ENCODE assay signal across 14 cellular contexts in the genomic region with DNA sequence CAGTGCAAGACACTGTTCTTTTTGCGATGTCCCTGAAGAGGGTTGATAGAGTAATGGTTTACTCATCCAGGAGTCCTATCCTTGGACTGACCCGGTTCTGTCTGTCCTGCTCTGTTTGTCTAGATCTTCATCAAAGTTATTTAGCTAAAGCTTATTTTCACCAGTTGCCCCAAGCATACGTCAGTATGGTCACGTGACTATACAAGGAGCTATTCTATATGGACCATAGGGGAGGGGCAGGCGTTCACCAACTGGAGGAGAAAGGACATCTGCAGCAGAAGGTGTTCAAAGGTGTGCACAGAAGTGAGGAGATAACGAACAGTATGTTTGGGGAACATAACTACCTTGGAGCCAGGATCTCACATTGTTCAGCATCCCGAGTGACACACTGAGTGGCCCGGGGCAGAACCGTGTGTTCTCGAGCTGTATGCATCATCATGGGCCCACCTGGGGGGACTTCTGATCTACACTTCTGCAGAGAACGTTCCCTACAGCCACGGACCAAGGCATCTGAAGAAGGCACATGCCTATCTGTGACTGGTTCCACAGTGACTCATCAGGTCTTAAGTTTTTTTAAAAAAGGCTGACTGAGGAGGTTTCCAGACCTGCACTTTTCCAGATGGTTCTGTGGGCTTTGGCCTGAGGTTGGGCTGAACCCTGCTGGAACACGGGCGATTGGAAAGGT.
DNase-seq lines count a peak whose midpoint lies in the region; ATAC-seq, FAIRE-seq and TF ChIP-seq lines count a peak whose summit lies in the region.
"Had no signal": no experiment of that assay in that cellular context is flagged by ENCODE, and none has a peak within 500 bp of the region (broad histone marks: within the 10 kb centered on the region; RNA-seq: fewer than 3 reads in every experiment).

No MANE protein-coding gene starts in this region.

- H3K9me3 ChIP-seq in sigmoid colon: no peaks in the 10 kb centered on the region
- no peaks in the 10 kb centered on the region for H3K9me3 ChIP-seq in body of pancreas
- H3K9me3 ChIP-seq: BLaER1 had no signal

- H3K9me3 Mint-ChIP-seq in activated naive CD8-positive, alpha-beta T cell (ENCODE audit: low read depth): no peaks in the 10 kb centered on the region
- H3K9me3 Mint-ChIP-seq in activated naive CD8-positive, alpha-beta T cell treated with anti-CD3 and anti-CD28 coated beads, Interleukin-2, amount 50 U/mL, for 24 hours: no peaks in the 10 kb centered on the region
- no peaks in the 10 kb centered on the region for H3K9me3 Mint-ChIP-seq in stimulated activated naive CD8-positive, alpha-beta T cell treated with anti-CD3 and anti-CD28 coated beads, Interleukin-15, amount 100 ng/mL, for 72 hours

- no peaks in the 10 kb centered on the region for H3K27me3 ChIP-seq in sigmoid colon
- no peaks in the 10 kb centered on the region for H3K27me3 ChIP-seq in body of pancreas
- H3K27me3 ChIP-seq: BLaER1, cardiac muscle cell had no signal

- peaks cover 0 to 10% (median 5%) of the 10 kb centered on the region in 4 donors for H3K4me1 ChIP-seq in sigmoid colon
- H3K4me1 ChIP-seq in body of pancreas: no peaks in the 10 kb centered on the region

- peak overlapping the region; percentile 68 for H3K27ac Mint-ChIP-seq in activated naive CD8-positive, alpha-beta T cell
- H3K27ac Mint-ChIP-seq in activated naive CD8-positive, alpha-beta T cell treated with anti-CD3 and anti-CD28 coated beads, Interleukin-2, amount 50 U/mL, for 24 hours: no peak overlapping the region
- H3K27ac Mint-ChIP-seq in stimulated activated naive CD8-positive, alpha-beta T cell treated with anti-CD3 and anti-CD28 coated beads, Interleukin-15, amount 100 ng/mL, for 72 hours: no peak overlapping the region

- WGBS in sigmoid colon, 2 donors: 86 to 87% methylated on average over 14 of the region's 14 CpGs
- 75 to 78% methylated on average over 11 to 14 of the region's 14 CpGs for WGBS in body of pancreas, 2 donors

- peaks cover 32% of the 10 kb centered on the region for H3K4me1 Mint-ChIP-seq in activated naive CD8-positive, alpha-beta T cell (ENCODE audit: low read depth)
- peaks cover 47% of the 10 kb centered on the region for H3K4me1 Mint-ChIP-seq in activated naive CD8-positive, alpha-beta T cell treated with anti-CD3 and anti-CD28 coated beads, Interleukin-2, amount 50 U/mL, for 24 hours
- peaks cover 35% of the 10 kb centered on the region for H3K4me1 Mint-ChIP-seq in stimulated activated naive CD8-positive, alpha-beta T cell treated with anti-CD3 and anti-CD28 coated beads, Interleukin-15, amount 100 ng/mL, for 72 hours

- DNase-seq in activated naive CD8-positive, alpha-beta T cell treated with anti-CD3 and anti-CD28 coated beads, Interleukin-2, amount 50 U/mL, for 24 hours: no peak
- DNase-seq in RCC 7860 (ENCODE audit: low spot score) (peak; percentile 60), epidermal melanocyte (ENCODE audit: insufficient read length, low spot score) (peak; percentile 51), sigmoid colon (peak; percentile 12), body of pancreas (no peak), NCI-H748 (lab: John Stamatoyannopoulos, UW; ENCODE audit: unreplicated experiment) (no peak)
- no peak for DNase-seq in stimulated activated naive CD8-positive, alpha-beta T cell treated with anti-CD3 and anti-CD28 coated beads, Interleukin-15, amount 100 ng/mL, for 72 hours
- DNase-seq: head of caudate nucleus, NCI-H1694 treated with DMSO at 0.1 percent for 48 hours, Right ventricle myocardium superior had no signal

- TF ChIP-seq CTCF in sigmoid colon (IDR thresholded peaks at IDR 0.05) (no peak), body of pancreas (IDR thresholded peaks at IDR 0.05) (no peak)

- no peak for FAIRE-seq in RCC 7860 (lab: Jason Lieb, UNC)
- FAIRE-seq: GM18507 had no signal

- no peak overlapping the region for H3K4me3 ChIP-seq in sigmoid colon
- no peak overlapping the region for H3K4me3 ChIP-seq in body of pancreas
- H3K4me3 ChIP-seq: BLaER1, cardiac muscle cell had no signal

- H3K36me3 ChIP-seq in sigmoid colon (no peaks in the 10 kb centered on the region), body of pancreas (replicated peaks in 1 of 2; ENCODE audit: insufficient read depth in 1 of 2, low read depth in 2 of 2) (no peaks in the 10 kb centered on the region)
- H3K36me3 ChIP-seq: BLaER1, cardiac muscle cell had no signal

- H3K4me3 Mint-ChIP-seq in activated naive CD8-positive, alpha-beta T cell: no peak overlapping the region
- H3K4me3 Mint-ChIP-seq in activated naive CD8-positive, alpha-beta T cell treated with anti-CD3 and anti-CD28 coated beads, Interleukin-2, amount 50 U/mL, for 24 hours: no peak overlapping the region
- no peak overlapping the region for H3K4me3 Mint-ChIP-seq in stimulated activated naive CD8-positive, alpha-beta T cell treated with anti-CD3 and anti-CD28 coated beads, Interleukin-15, amount 100 ng/mL, for 72 hours

- no peak overlapping the region for H3K27ac ChIP-seq in sigmoid colon
- no peak overlapping the region for H3K27ac ChIP-seq in body of pancreas
- H3K27ac ChIP-seq: cardiac muscle cell had no signal

- intact Hi-C loops in sigmoid colon (cut with DNase I): no loop called here
- intact Hi-C loops in body of pancreas (cut with DNase I): no loop called here

- no peaks in the 10 kb centered on the region for H3K36me3 Mint-ChIP-seq in activated naive CD8-positive, alpha-beta T cell
- no peaks in the 10 kb centered on the region for H3K36me3 Mint-ChIP-seq in activated naive CD8-positive, alpha-beta T cell treated with anti-CD3 and anti-CD28 coated beads, Interleukin-2, amount 50 U/mL, for 24 hours (ENCODE audit: low read depth)

- no peak for ATAC-seq in activated naive CD8-positive, alpha-beta T cell treated with anti-CD3 and anti-CD28 coated beads, Interleukin-2, amount 50 U/mL, for 24 hours
- no peak for ATAC-seq in body of pancreas
- no peak for ATAC-seq in stimulated activated naive CD8-positive, alpha-beta T cell treated with anti-CD3 and anti-CD28 coated beads, Interleukin-15, amount 100 ng/mL, for 72 hours

- no peak for TF ChIP-seq EP300 in sigmoid colon (IDR thresholded peaks at IDR 0.05)

- no peaks in the 10 kb centered on the region for H3K27me3 Mint-ChIP-seq in activated naive CD8-positive, alpha-beta T cell
- H3K27me3 Mint-ChIP-seq in activated naive CD8-positive, alpha-beta T cell treated with anti-CD3 and anti-CD28 coated beads, Interleukin-2, amount 50 U/mL, for 24 hours: no peaks in the 10 kb centered on the region
- H3K27me3 Mint-ChIP-seq in stimulated activated naive CD8-positive, alpha-beta T cell treated with anti-CD3 and anti-CD28 coated beads, Interleukin-15, amount 100 ng/mL, for 72 hours: peaks cover 7% of the 10 kb centered on the region

- TF ChIP-seq POLR2A in sigmoid colon (IDR thresholded peaks at IDR 0.05) (no peak), body of pancreas (IDR thresholded peaks at IDR 0.05) (no peak)

Comparison
In these comparisons a context has a peak if more than half of its experiments do, and no peak if none do; other contexts are left out.
1. DNase-seq: peak in RCC 7860 (single experiment), epidermal melanocyte (single experiment) and sigmoid colon (single experiment); none in activated naive CD8-positive, alpha-beta T cell treated with anti-CD3 and anti-CD28 coated beads, Interleukin-2, amount 50 U/mL, for 24 hours (single experiment), body of pancreas (0 of 4), stimulated activated naive CD8-positive, alpha-beta T cell treated with anti-CD3 and anti-CD28 coated beads, Interleukin-15, amount 100 ng/mL, for 72 hours (0 of 2) and NCI-H748 (single experiment).